Comparison of ENCODE assay signal across 18 cellular contexts in genomic region chr2:148742373-148742772, GRCh38.
"Had no signal": no experiment of that assay in that cellular context is flagged by ENCODE, and none has a peak within 500 bp of the region (broad histone marks: within the 10 kb centered on the region; RNA-seq: fewer than 3 reads in every experiment).

No MANE protein-coding gene starts in this region.

- H3K4me3 Mint-ChIP-seq: endodermal cell; stimulated activated memory B cell treated with anti-CD40 and anti-IgM and Interleukin-4, amounts not matched to agents 10 μg/mL and 1 μg/mL and 100 μg/mL, for 72 hours; stimulated activated naive CD8-positive, alpha-beta T cell treated with anti-CD3 and anti-CD28 coated beads, Interleukin-15, Interleukin-2, amounts not matched to agents 100 ng/mL and 50 ng/mL, for 24 hours had no signal

- H3K27me3 ChIP-seq: heart left ventricle, spleen, tibial artery, upper lobe of right lung, vagina had no signal

- H3K27ac Mint-ChIP-seq: endodermal cell; stimulated activated memory B cell treated with anti-CD40 and anti-IgM and Interleukin-4, amounts not matched to agents 10 μg/mL and 1 μg/mL and 100 μg/mL, for 72 hours; stimulated activated naive CD8-positive, alpha-beta T cell treated with anti-CD3 and anti-CD28 coated beads, Interleukin-15, Interleukin-2, amounts not matched to agents 100 ng/mL and 50 ng/mL, for 24 hours had no signal

- DNase-seq: effector CD4-positive, alpha-beta T cell; endodermal cell; heart left ventricle; hippocampal formation; mucosa of descending colon; naive thymus-derived CD8-positive, alpha-beta T cell; posterior cingulate gyrus; spleen; stimulated activated CD4-positive, alpha-beta T cell treated with anti-CD3 and anti-CD28 coated beads, Interleukin-15, amount 100 ng/mL, for 24 hours; stimulated activated CD4-positive, alpha-beta T cell treated with anti-CD3 and anti-CD28 coated beads, Interleukin-1b, Interleukin-23, amount 100 ng/mL, for 48 hours; stimulated activated CD4-positive, alpha-beta T cell treated with anti-CD3 and anti-CD28 coated beads, Interleukin-4, amount 100 ng/mL, for 24 hours; tibial artery; upper lobe of right lung had no signal

- H3K36me3 ChIP-seq: tibial artery, upper lobe of right lung, vagina had no signal

- H3K4me1 ChIP-seq: upper lobe of right lung had no signal

- H3K9me3 Mint-ChIP-seq: endodermal cell; naive thymus-derived CD8-positive, alpha-beta T cell; stimulated activated memory B cell treated with anti-CD40 and anti-IgM and Interleukin-4, amounts not matched to agents 10 μg/mL and 1 μg/mL and 100 μg/mL, for 72 hours; stimulated activated naive CD8-positive, alpha-beta T cell treated with anti-CD3 and anti-CD28 coated beads, Interleukin-15, Interleukin-2, amounts not matched to agents 100 ng/mL and 50 ng/mL, for 24 hours had no signal

- H3K9me3 ChIP-seq: heart left ventricle, mucosa of descending colon, spleen, tibial artery, upper lobe of right lung, vagina had no signal

- H3K27me3 Mint-ChIP-seq: naive thymus-derived CD8-positive, alpha-beta T cell; stimulated activated memory B cell treated with anti-CD40 and anti-IgM and Interleukin-4, amounts not matched to agents 10 μg/mL and 1 μg/mL and 100 μg/mL, for 72 hours; stimulated activated naive CD8-positive, alpha-beta T cell treated with anti-CD3 and anti-CD28 coated beads, Interleukin-15, Interleukin-2, amounts not matched to agents 100 ng/mL and 50 ng/mL, for 24 hours had no signal

- H3K4me3 ChIP-seq: heart left ventricle, mucosa of descending colon, spleen, tibial artery, upper lobe of right lung, vagina had no signal

- H3K27ac ChIP-seq: heart left ventricle, spleen, tibial artery, upper lobe of right lung, vagina had no signal

- ATAC-seq: heart left ventricle; left lobe of liver; mucosa of descending colon; naive thymus-derived CD8-positive, alpha-beta T cell; sciatic nerve; stimulated activated memory B cell treated with anti-CD40 and anti-IgM and Interleukin-4, amounts not matched to agents 10 μg/mL and 1 μg/mL and 100 μg/mL, for 72 hours; upper lobe of right lung had no signal
